In the genomic region with DNA sequence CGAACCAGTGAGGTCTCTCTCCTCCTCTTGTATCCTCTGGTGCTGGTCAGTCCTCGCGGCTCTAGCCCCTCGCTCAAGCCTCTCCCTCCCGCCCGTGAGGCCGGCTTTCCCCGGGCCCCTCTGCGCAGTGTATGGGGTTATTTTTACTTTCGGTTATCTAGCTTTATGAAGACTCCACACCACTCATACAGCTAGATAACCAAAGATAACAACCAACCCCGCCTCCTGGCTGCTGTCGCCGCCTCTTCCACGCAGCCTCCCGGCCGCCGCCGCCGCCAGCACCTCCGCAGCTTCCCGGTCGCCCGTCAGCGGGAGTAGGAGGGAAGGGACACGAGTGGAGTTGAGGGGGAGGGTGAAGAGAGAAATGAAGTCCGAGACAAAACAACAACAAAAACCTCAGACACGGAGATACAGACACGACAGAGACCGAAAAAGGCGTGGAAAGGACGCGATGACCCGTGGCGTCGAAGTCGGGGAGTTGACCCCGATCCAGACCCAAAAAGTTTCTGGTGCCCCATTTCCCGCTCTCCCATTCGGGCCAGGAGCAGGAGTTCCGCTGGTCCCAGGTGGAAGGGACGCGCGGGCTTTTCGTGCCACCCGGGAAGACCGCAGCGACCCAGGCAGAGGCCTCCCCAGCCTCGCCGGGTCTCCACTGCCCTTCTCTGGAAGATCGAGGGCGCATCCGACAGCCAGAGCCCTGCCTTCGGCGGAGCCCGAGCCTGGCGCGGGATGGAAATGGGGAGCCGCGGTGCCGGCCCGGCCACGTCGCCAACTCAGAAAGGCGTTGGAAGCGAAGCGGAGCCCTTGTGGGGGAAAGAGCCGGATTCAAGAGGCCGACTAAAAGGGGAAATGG, we compare ENCODE assay signal across 1 cellular context.
TF ChIP-seq lines count a peak whose summit lies in the region.

No MANE protein-coding gene starts in this region.

TF ChIP-seq in GM12878, 131 proteins besides CTCF, POLR2A, EP300 and RAD21 (continued from another document):
- TF ChIP-seq, protein P1, sequence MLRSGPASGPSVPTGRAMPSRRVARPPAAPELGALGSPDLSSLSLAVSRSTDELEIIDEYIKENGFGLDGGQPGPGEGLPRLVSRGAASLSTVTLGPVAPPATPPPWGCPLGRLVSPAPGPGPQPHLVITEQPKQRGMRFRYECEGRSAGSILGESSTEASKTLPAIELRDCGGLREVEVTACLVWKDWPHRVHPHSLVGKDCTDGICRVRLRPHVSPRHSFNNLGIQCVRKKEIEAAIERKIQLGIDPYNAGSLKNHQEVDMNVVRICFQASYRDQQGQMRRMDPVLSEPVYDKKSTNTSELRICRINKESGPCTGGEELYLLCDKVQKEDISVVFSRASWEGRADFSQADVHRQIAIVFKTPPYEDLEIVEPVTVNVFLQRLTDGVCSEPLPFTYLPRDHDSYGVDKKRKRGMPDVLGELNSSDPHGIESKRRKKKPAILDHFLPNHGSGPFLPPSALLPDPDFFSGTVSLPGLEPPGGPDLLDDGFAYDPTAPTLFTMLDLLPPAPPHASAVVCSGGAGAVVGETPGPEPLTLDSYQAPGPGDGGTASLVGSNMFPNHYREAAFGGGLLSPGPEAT (IDR thresholded peaks at IDR 0.05; ENCODE audit: low read depth), result 0 out of 2 replicates have a peak, but pooled peaks have one; percentile 10
- no peak for TF ChIP-seq ZNF217 (IDR thresholded peaks at IDR 0.05)
